In the genomic region with DNA sequence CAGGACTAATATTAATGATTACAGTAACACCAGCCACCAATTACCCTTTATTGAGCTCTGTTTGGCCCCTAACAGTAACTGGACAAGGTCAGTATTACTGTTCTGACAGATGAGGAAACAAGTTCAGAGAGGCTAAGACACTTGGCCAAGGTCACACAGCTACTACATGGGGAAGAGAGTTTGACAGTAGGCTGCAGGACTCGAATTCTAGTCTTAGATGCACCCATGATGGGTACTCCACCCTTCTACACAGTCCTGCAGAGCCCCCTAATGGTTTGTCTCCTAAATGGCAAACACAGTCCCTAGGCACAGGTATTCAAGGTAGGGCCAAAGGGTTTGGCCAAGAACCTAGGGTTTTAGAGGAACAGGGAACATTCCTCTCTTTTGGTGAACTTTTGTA, we compare ENCODE assay signal across 7 cellular contexts.
DNase-seq lines count a peak whose midpoint lies in the region; ATAC-seq and TF ChIP-seq lines count a peak whose summit lies in the region.

No MANE protein-coding gene starts in this region.

- H3K36me3 ChIP-seq in neutrophil, result no peaks in the 10 kb centered on the region

- DNase-seq in activated CD4-positive, alpha-beta T cell treated with anti-CD3 and anti-CD28 coated beads, Interleukin-2, amount 50 U/mL, for 48 hours, result peak; percentile 26 to 43
- DNase-seq in OCI-M2 (lab: John Stamatoyannopoulos, UW; ENCODE audit: unreplicated experiment), result no peak
- no peak for DNase-seq in COLO829 (ENCODE audit: low spot score)

- TF ChIP-seq CTCF in GM12874 (IDR thresholded peaks at IDR 0.05; ENCODE audit: insufficient read depth, low read depth, low read length) (peak; percentile 53; the same call in 1 of the 2 replicates), neutrophil (IDR thresholded peaks at IDR 0.05) (peak; percentile 75)

- H3K4me3 ChIP-seq in neutrophil (ENCODE audit: low read depth in 1 of 2, low read length in 1 of 2), result no peak overlapping the region

- peaks cover 6 to 7% of the 10 kb centered on the region in 2 experiments for H3K4me1 ChIP-seq in neutrophil (ENCODE audit: control insufficient read depth in 1 of 2, insufficient read depth in 1 of 2, low read depth in 1 of 2, low read length in 1 of 2)

- no peak overlapping the region for H3K27ac ChIP-seq in neutrophil

- H3K9me3 ChIP-seq in neutrophil, result no peaks in the 10 kb centered on the region

- ATAC-seq in HG03108 (IDR thresholded peaks at IDR 0.05; ENCODE audit: unreplicated experiment) (peak; percentile 41), GM19023 (IDR thresholded peaks at IDR 0.05; ENCODE audit: unreplicated experiment) (no peak)

- H3K27me3 ChIP-seq in neutrophil, result no peaks in the 10 kb centered on the region

Comparison
In these comparisons a context has a peak if more than half of its experiments do, and no peak if none do; other contexts are left out.
1. DNase-seq: peak in activated CD4-positive, alpha-beta T cell treated with anti-CD3 and anti-CD28 coated beads, Interleukin-2, amount 50 U/mL, for 48 hours (2 of 2); none in OCI-M2 (single experiment) and COLO829 (single experiment).